28 cellular contexts compared by ENCODE assay signal in the genomic region with DNA sequence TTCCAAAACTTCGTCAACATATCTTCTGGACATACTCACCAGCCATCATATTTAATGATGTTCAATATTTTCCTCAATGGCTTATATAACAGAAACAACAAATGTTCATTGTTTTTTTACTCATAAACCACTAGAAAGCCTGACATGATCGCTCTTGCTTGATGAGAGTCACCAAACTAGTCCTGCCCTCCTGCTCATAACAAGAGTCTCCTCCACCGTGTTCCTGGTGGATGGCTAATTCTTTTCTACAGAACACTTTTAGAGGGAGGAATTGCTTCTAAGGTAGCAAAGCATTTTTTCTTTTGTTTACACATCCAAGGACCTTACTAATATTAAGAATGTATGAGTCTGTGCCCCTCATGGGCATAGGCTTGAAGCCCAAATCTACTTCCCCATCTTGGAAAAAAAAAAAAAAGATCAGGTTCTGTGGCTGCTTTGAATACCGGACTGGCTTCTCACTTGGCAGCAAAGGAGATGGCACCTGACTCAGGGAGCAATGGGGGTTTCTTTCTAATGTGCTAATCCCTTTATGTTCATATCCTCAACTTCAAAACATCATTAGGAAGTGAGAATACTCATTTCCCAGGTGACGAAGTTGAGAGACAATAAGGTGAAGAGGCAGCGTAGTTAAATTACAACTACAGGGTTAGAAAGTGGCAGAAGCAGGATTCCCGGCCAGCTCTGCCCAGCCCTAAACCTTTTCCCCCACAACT.
DNase-seq lines count a peak whose midpoint lies in the region; ATAC-seq, FAIRE-seq and TF ChIP-seq lines count a peak whose summit lies in the region.
"Had no signal": no experiment of that assay in that cellular context is flagged by ENCODE, and none has a peak within 500 bp of the region (broad histone marks: within the 10 kb centered on the region; RNA-seq: fewer than 3 reads in every experiment).

No MANE protein-coding gene starts in this region.

- peak overlapping the region; percentile 69; the same call in 1 of the 2 replicates for H3K27ac Mint-ChIP-seq in HFFc6
- H3K27ac Mint-ChIP-seq: activated B cell treated with CpG ODN at 0.5 μM for 24 hours; naive thymus-derived CD8-positive, alpha-beta T cell; stimulated activated effector memory CD8-positive, alpha-beta T cell treated with anti-CD3 and anti-CD28 coated beads, Interleukin-12 subunit alpha, Interleukin-12 subunit beta, amount 100 ng/mL, for 72 hours; T-cell; type B pancreatic cell had no signal

- no peak for TF ChIP-seq RAD21 in GM12878 (IDR thresholded peaks at IDR 0.05; ENCODE audit: insufficient read depth, low read depth, low read length)

- in situ Hi-C loops in GM12878 (cut with MboI), result no loop called here

- SMC1A ChIA-PET in GM12878 (lab: Charles Lee; ENCODE audit: uncharacterized antibody, unreplicated experiment), result no interaction called here

- no peak for FAIRE-seq in GM12878 (lab: Jason Lieb, UNC)
- FAIRE-seq: HTR-8/SVneo, K562 had no signal

- no peaks in the 10 kb centered on the region; a peak in 1 of 4 replicates for H3K27me3 ChIP-seq in GM12878 (replicated peaks in 1 of 2; ENCODE audit: control insufficient read depth in 2 of 2, insufficient read depth in 2 of 2, low read length in 1 of 2)
- H3K27me3 ChIP-seq: BLaER1 had no signal

- no peaks in the 10 kb centered on the region for H3K9me3 ChIP-seq in GM12878 (replicated peaks; ENCODE audit: control insufficient read depth, insufficient read depth, low read length)
- H3K9me3 ChIP-seq: BLaER1 had no signal

- WGBS in GM12878 (ENCODE audit: insufficient coverage, insufficient replicate concordance, low lambda C conversion rate, missing lambda C conversion rate), result 67% methylated on average over 7 of the region's 7 CpGs

- CTCF ChIA-PET in GM12878 (lab: Yijun Ruan, JAX), result no interaction called here

- no peaks in the 10 kb centered on the region for H3K36me3 Mint-ChIP-seq in HFFc6 (ENCODE audit: low read depth)
- H3K36me3 Mint-ChIP-seq: naive thymus-derived CD8-positive, alpha-beta T cell; stimulated activated effector memory CD8-positive, alpha-beta T cell treated with anti-CD3 and anti-CD28 coated beads, Interleukin-12 subunit alpha, Interleukin-12 subunit beta, amount 100 ng/mL, for 72 hours had no signal

- intact Hi-C loops in GM12878 (cut with micrococcal nuclease; ENCODE audit: unreplicated experiment), result no loop called here

- H3K27ac ChIP-seq in GM12878 (ENCODE audit: control insufficient read depth, insufficient read depth), result no peak overlapping the region
- H3K27ac ChIP-seq: BLaER1 had no signal

- POLR2A ChIA-PET in GM12878 (lab: Charles Lee), result no interaction called here

- BruUV-seq in GM12878 (replicated peaks; lab: Mats Ljungman, UMichigan), result no TSS peak

- H4K20me1 ChIP-seq in GM12878 (ENCODE audit: control insufficient read depth, insufficient read depth), result no peaks in the 10 kb centered on the region
- H4K20me1 ChIP-seq: BLaER1 had no signal

- TF ChIP-seq CTCF in HFFc6 (IDR thresholded peaks at IDR 0.05) (no peak), GM12878 (IDR thresholded peaks at IDR 0.05 in 2 of 3, conservative IDR thresholded peaks at IDR 0.05 in 1 of 3; ENCODE audit: control insufficient read depth in 2 of 3, extremely low read depth in 1 of 3, insufficient read depth in 1 of 3, low read depth in 3 of 3, low read length in 3 of 3) (no peak)

- DNase-seq in CD1c-positive myeloid dendritic cell (ENCODE audit: extremely low spot score) (peak; percentile 48), HFFc6 (peak; percentile 37), GM12878 (ENCODE audit: low read depth, low spot score) (no peak), kidney tubule cell (ENCODE audit: low spot score) (peak; percentile 56), medulla oblongata (ENCODE audit: extremely low spot score) (no peak), NCI-H2171 (lab: John Stamatoyannopoulos, UW) (no peak), globus pallidus (ENCODE audit: low spot score) (no peak)
- DNase-seq in activated CD4-positive, CD25-positive, alpha-beta regulatory T cell treated with anti-CD3 and anti-CD28 coated beads, Interleukin-2, amount 50 U/mL, for 72 hours, result no peak
- DNase-seq: activated B cell treated with CpG ODN at 0.5 μM for 24 hours; activated CD4-positive, alpha-beta T cell treated with anti-CD3 and anti-CD28 coated beads, Interleukin-2, amount 50 U/mL, for 4 hours; activated naive CD4-positive, alpha-beta T cell treated with Interleukin-2 at 50 U/mL for 16 hours; cerebellar nuclear complex; COR-L47; DMS79 treated with DMSO at 0.1 percent for 48 hours; GDM1; GOT3; naive thymus-derived CD8-positive, alpha-beta T cell; NCI-H1105; NCI-H187; NCI-H510A treated with DMSO at 0.1 percent for 48 hours; RPMI8226; substantia nigra; T-cell had no signal

- H3K4me1 Mint-ChIP-seq in HFFc6 (ENCODE audit: low read depth), result peaks cover 43% of the 10 kb centered on the region
- H3K4me1 Mint-ChIP-seq: activated B cell treated with CpG ODN at 0.5 μM for 24 hours; naive thymus-derived CD8-positive, alpha-beta T cell; stimulated activated effector memory CD8-positive, alpha-beta T cell treated with anti-CD3 and anti-CD28 coated beads, Interleukin-12 subunit alpha, Interleukin-12 subunit beta, amount 100 ng/mL, for 72 hours; T-cell had no signal

- RAD21 ChIA-PET in GM12878 (lab: Charles Lee; ENCODE audit: unreplicated experiment), result no interaction called here

- no peak overlapping the region for H3K4me3 ChIP-seq in GM12878
- H3K4me3 ChIP-seq: BLaER1, K562 had no signal

- H3K27me3 Mint-ChIP-seq in HFFc6 (ENCODE audit: insufficient read depth), result no peaks in the 10 kb centered on the region; the same call in 1 of the 2 replicates
- H3K27me3 Mint-ChIP-seq: activated B cell treated with CpG ODN at 0.5 μM for 24 hours, type B pancreatic cell had no signal

- H3K4me1 ChIP-seq in GM12878 (ENCODE audit: control insufficient read depth, insufficient read depth, low read length), result no peaks in the 10 kb centered on the region
- H3K4me1 ChIP-seq: BLaER1 had no signal

- no peak overlapping the region for H3K4me3 Mint-ChIP-seq in HFFc6
- H3K4me3 Mint-ChIP-seq: activated B cell treated with CpG ODN at 0.5 μM for 24 hours; naive thymus-derived CD8-positive, alpha-beta T cell; stimulated activated effector memory CD8-positive, alpha-beta T cell treated with anti-CD3 and anti-CD28 coated beads, Interleukin-12 subunit alpha, Interleukin-12 subunit beta, amount 100 ng/mL, for 72 hours; T-cell; type B pancreatic cell had no signal

- no peak overlapping the region for H2AFZ ChIP-seq in GM12878 (ENCODE audit: control insufficient read depth, low read depth, low read length)

- no peak for ATAC-seq in GM12878
- ATAC-seq: K562; naive thymus-derived CD8-positive, alpha-beta T cell; T-cell had no signal

- no peak for TF ChIP-seq EP300 in GM12878 (IDR thresholded peaks at IDR 0.05; ENCODE audit: borderline replicate concordance in 1 of 2, control insufficient read depth in 1 of 2, low read depth in 2 of 2, low read length in 2 of 2)

- no peak overlapping the region for H3K9ac ChIP-seq in GM12878 (ENCODE audit: control insufficient read depth, insufficient read depth, low read length)
- H3K9ac ChIP-seq: BLaER1 had no signal

- H3K4me2 ChIP-seq in GM12878 (ENCODE audit: control insufficient read depth, insufficient read depth), result no peak overlapping the region
- H3K4me2 ChIP-seq: BLaER1 had no signal

- H3K36me3 ChIP-seq in GM12878 (ENCODE audit: control insufficient read depth in 2 of 2, insufficient read depth in 2 of 2, low read length in 1 of 2), result no peaks in the 10 kb centered on the region
- H3K36me3 ChIP-seq: BLaER1 had no signal

- no peak for TF ChIP-seq POLR2A in GM12878 (IDR thresholded peaks at IDR 0.05; ENCODE audit: low read depth, low read length)

- no peaks in the 10 kb centered on the region for H3K9me3 Mint-ChIP-seq in HFFc6
- H3K9me3 Mint-ChIP-seq: activated B cell treated with CpG ODN at 0.5 μM for 24 hours; naive thymus-derived CD8-positive, alpha-beta T cell; stimulated activated effector memory CD8-positive, alpha-beta T cell treated with anti-CD3 and anti-CD28 coated beads, Interleukin-12 subunit alpha, Interleukin-12 subunit beta, amount 100 ng/mL, for 72 hours; T-cell; type B pancreatic cell had no signal

- no peaks in the 10 kb centered on the region for H3K79me2 ChIP-seq in GM12878 (ENCODE audit: control insufficient read depth, insufficient read depth, low read length)

TF ChIP-seq in GM12878, 131 proteins besides CTCF, POLR2A, EP300 and RAD21:
- TF ChIP-seq NFIC (IDR thresholded peaks at IDR 0.05; ENCODE audit: low read depth, low read length) (no peak), PKNOX1 (IDR thresholded peaks at IDR 0.05) (no peak), IKZF1 (conservative IDR thresholded peaks at IDR 0.05) (peak; percentile 29; the same call in 1 of the 2 replicates), GATAD2B (conservative IDR thresholded peaks at IDR 0.05; ENCODE audit: low read depth) (no peak)
TF ChIP-seq in GM12878: peak in this region for 1.

Comparison
In these comparisons a context has a peak if more than half of its experiments do, and no peak if none do; other contexts are left out.
1. DNase-seq: peak in CD1c-positive myeloid dendritic cell (single experiment), HFFc6 (single experiment) and kidney tubule cell (single experiment); none in GM12878 (single experiment), medulla oblongata (single experiment), activated CD4-positive, CD25-positive, alpha-beta regulatory T cell treated with anti-CD3 and anti-CD28 coated beads, Interleukin-2, amount 50 U/mL, for 72 hours (single experiment), NCI-H2171 (single experiment) and globus pallidus (single experiment).